In the genomic region with DNA sequence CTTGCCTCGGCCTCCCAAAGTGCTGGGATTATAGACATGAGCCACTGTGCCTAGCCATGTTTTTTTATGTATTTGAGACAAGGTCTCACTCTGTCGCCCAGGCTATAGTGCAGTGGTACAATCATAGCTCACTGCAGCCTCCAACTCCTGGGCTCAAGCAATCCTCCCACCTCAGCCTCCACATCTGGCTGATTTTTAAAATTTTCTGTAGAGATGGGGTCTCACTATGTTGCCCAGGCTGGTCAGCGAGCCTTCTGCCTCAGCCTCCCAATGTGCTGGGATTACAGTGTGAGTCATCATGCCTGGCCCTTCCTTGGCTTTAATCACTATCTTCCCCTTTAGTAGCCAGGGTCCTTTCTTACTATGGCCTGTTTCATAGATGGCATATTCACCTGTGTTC, we compare ENCODE assay signal across 12 cellular contexts. TPM values are rescaled to one million over a fixed set of nuclear protein-coding genes. Genes with fewer than 3 reads are reported as not detected.
DNase-seq lines count a peak whose midpoint lies in the region; ATAC-seq, FAIRE-seq and TF ChIP-seq lines count a peak whose summit lies in the region.
"Not testable (repeated sequence)": the region's sequence is repeated elsewhere in the genome, so short reads cannot be mapped to it uniquely, and the experiment has no call there.
"Had no signal": no experiment of that assay in that cellular context is flagged by ENCODE, and none has a peak within 500 bp of the region (broad histone marks: within the 10 kb centered on the region; RNA-seq: fewer than 3 reads in every experiment).

No MANE protein-coding gene starts in this region.

- not testable (repeated sequence) for H2AFZ ChIP-seq in K562 (ENCODE audit: low read depth, low read length)

- DNase-seq in Caco-2; RWPE1 (ENCODE audit: low spot score); K562 (ENCODE audit: extremely low read depth in 1 of 4, low spot score in 3 of 4); right atrium auricular region (ENCODE audit: low spot score); psoas muscle; testis: not testable (repeated sequence)

- POLR2A ChIA-PET in Caco-2 (lab: Charles Lee); RWPE1 (lab: Yijun Ruan, JAX; ENCODE audit: low non-redundant PET): not testable (repeated sequence)
- POLR2A ChIA-PET in K562 (lab: Yijun Ruan, JAX) = interaction anchor here (0.7 kb wide), 1 partner anchor 156 kb away, joined by 3 read pairs; no protein-coding TSS in a partner anchor

- intact Hi-C loops in Caco-2 (cut with micrococcal nuclease; ENCODE audit: unreplicated experiment); K562 (cut with micrococcal nuclease); psoas muscle (cut with DNase I); testis (cut with DNase I; ENCODE audit: low total_unique reads): not testable (repeated sequence)

- peaks cover 11% of the 10 kb centered on the region for H3K36me3 Mint-ChIP-seq in Caco-2 (ENCODE audit: insufficient read depth, unreplicated experiment)

- not testable (repeated sequence) for H3K9me3 ChIP-seq in Caco-2; K562 (replicated peaks; ENCODE audit: control insufficient read depth, insufficient read depth, low read depth, low read length); right atrium auricular region; psoas muscle; testis

- in situ Hi-C loops in K562 (cut with MboI) = not testable (repeated sequence)

- H3K4me1 ChIP-seq in Caco-2 (peaks cover 40% of the 10 kb centered on the region), K562 (replicated peaks in 1 of 2; ENCODE audit: control insufficient read depth in 2 of 2, insufficient read depth in 2 of 2, low read length in 2 of 2) (peaks cover 18 to 48% of the 10 kb centered on the region in 2 experiments; a peak in 4 of 5 replicates), psoas muscle (peaks cover 10% of the 10 kb centered on the region), testis (peaks cover 11% of the 10 kb centered on the region)
- not testable (repeated sequence) for H3K4me1 ChIP-seq in right atrium auricular region

- H3K27me3 Mint-ChIP-seq in Caco-2 (ENCODE audit: insufficient read depth, unreplicated experiment) = not testable (repeated sequence)

- TF ChIP-seq CTCF in Caco-2 (IDR thresholded peaks at IDR 0.05; ENCODE audit: insufficient read depth in 1 of 2, low read depth in 1 of 2, low read length in 1 of 2, severe bottlenecking in 1 of 2, unreplicated experiment in 1 of 2); RWPE1 (conservative IDR thresholded peaks at IDR 0.05; ENCODE audit: low read depth); K562 (IDR thresholded peaks at IDR 0.05 in 2 of 3, conservative IDR thresholded peaks at IDR 0.05 in 1 of 3; ENCODE audit: insufficient read depth in 2 of 3, low read depth in 1 of 3, low read length in 3 of 3); right atrium auricular region (IDR thresholded peaks at IDR 0.05); psoas muscle (IDR thresholded peaks at IDR 0.05); testis (IDR thresholded peaks at IDR 0.05): not testable (repeated sequence)

- H4K20me1 ChIP-seq in K562 (replicated peaks; ENCODE audit: control insufficient read depth, insufficient read depth, low read length) = not testable (repeated sequence)

- 92% methylated on average over 3 of the region's 3 CpGs for WGBS in K562 (ENCODE audit: insufficient coverage, low coverage, missing lambda C conversion rate)
- WGBS in psoas muscle, 3 donors = 90 to 96% (median 94%) methylated on average over 3 of the region's 3 CpGs
- 96 to 97% methylated on average over 3 of the region's 3 CpGs for WGBS in testis, 2 donors

- H3K4me2 ChIP-seq in K562 (ENCODE audit: insufficient read depth, low read length) = not testable (repeated sequence)

- H3K9ac ChIP-seq in K562 (ENCODE audit: insufficient read depth in 1 of 2, low read depth in 2 of 2, low read length in 2 of 2) = not testable (repeated sequence)

- H3K4me3 Mint-ChIP-seq in Caco-2 (ENCODE audit: unreplicated experiment) = not testable (repeated sequence)

- H3K79me2 ChIP-seq in K562 (ENCODE audit: control insufficient read depth, insufficient read depth, low read length) = not testable (repeated sequence)

- peak overlapping the region; percentile 66 for H3K27ac ChIP-seq in RWPE1
- not testable (repeated sequence) for H3K27ac ChIP-seq in K562 (ENCODE audit: extremely low read depth, low read depth, low read length)
- H3K27ac ChIP-seq in right atrium auricular region = peak overlapping the region; percentile 31 to 84
- H3K27ac ChIP-seq in psoas muscle = peak overlapping the region; percentile 73
- peak overlapping the region; percentile 48 to 68 for H3K27ac ChIP-seq in testis

- H3K4me3 ChIP-seq in Caco-2 (ENCODE audit: low read depth, low read length); K562; right atrium auricular region; psoas muscle; testis: not testable (repeated sequence)

- not testable (repeated sequence) for TF ChIP-seq EP300 in K562 (IDR thresholded peaks at IDR 0.05; ENCODE audit: low read length)

- TF ChIP-seq RAD21 in K562 (CRISPR knock-in tag; conservative IDR thresholded peaks at IDR 0.05 in 1 of 2, IDR thresholded peaks at IDR 0.05 in 1 of 2) = not testable (repeated sequence)

- ATAC-seq in K562, psoas muscle: not testable (repeated sequence)

- not testable (repeated sequence) for H3K9me3 Mint-ChIP-seq in Caco-2 (ENCODE audit: unreplicated experiment)

- TF ChIP-seq POLR2A in K562 (conservative IDR thresholded peaks at IDR 0.05); testis (IDR thresholded peaks at IDR 0.05): not testable (repeated sequence)

- CTCF ChIA-PET in Caco-2 (lab: Charles Lee); K562 (lab: Yijun Ruan, JAX; ENCODE audit: low intra/inter-chr PET ratio): not testable (repeated sequence)
- CTCF ChIA-PET in RWPE1 (lab: Yijun Ruan, JAX) = interaction anchor here (1.0 kb wide), 1 partner anchor 13 kb away, joined by 11 read pairs; no protein-coding TSS in a partner anchor

- H3K9me1 ChIP-seq in K562 (ENCODE audit: control insufficient read depth, insufficient read depth, low read length) = not testable (repeated sequence)

- H3K27me3 ChIP-seq in Caco-2 (replicated peaks; ENCODE audit: control insufficient read depth, insufficient read depth, low read length); K562 (ENCODE audit: control insufficient read depth in 2 of 2, insufficient read depth in 2 of 2, low read length in 2 of 2); right atrium auricular region; psoas muscle (ENCODE audit: insufficient read depth in 3 of 3, low read length in 2 of 3); testis: not testable (repeated sequence)

- BruUV-seq in Caco-2 (replicated peaks; lab: Mats Ljungman, UMichigan); K562 (replicated peaks; lab: Mats Ljungman, UMichigan): not testable (repeated sequence)

- not testable (repeated sequence) for H3K36me3 ChIP-seq in Caco-2 (ENCODE audit: control insufficient read depth, insufficient read depth, low read length); testis (ENCODE audit: low read depth, missing control alignments)
- H3K36me3 ChIP-seq in K562 (ENCODE audit: control insufficient read depth, insufficient read depth, low read length) (peaks cover 22% of the 10 kb centered on the region; the same call in 2 of the 3 replicates), right atrium auricular region (peaks cover 50% of the 10 kb centered on the region), psoas muscle (ENCODE audit: insufficient read depth in 1 of 2, low read depth in 1 of 2) (peaks cover 0 to 70% of the 10 kb centered on the region in 2 donors)

- H3K27ac Mint-ChIP-seq in Caco-2 (ENCODE audit: unreplicated experiment) = peak overlapping the region; percentile 22

- FAIRE-seq in K562 (lab: Jason Lieb, UNC) = not testable (repeated sequence)

- not testable (repeated sequence) for H3K4me1 Mint-ChIP-seq in Caco-2 (ENCODE audit: low read depth, unreplicated experiment)

RNA-seq across cellular contexts. Expression of a gene that starts 6.6 kb away (rescaled TPM):
- total RNA-seq in Caco-2 (2022) (1.5 and 1.9 TPM in 2 replicates), K562 (2014; rRNA removed) (5.1 TPM in 2 replicates), K562 (2014; rRNA removed; fragmentation: Illumina TruSeq; extraction: Trizol) (3.1 and 3.7 TPM in 2 replicates), K562 (2015; rRNA removed; fragmentation: Illumina TruSeq; extraction: Trizol) (4.1 and 5.3 TPM in 2 replicates), K562 (2021) (5.9 and 6.2 TPM in 2 replicates), right atrium auricular region (1 to 10 TPM; 3.3 to 5.5 TPM), psoas muscle (1 to 10 TPM; 1.5 to 4.8 (median 2.2) TPM), testis (1 to 10 TPM; 3.0 to 5.2 TPM)
- total RNA-seq in K562 (2011; cell fraction: chromatin; rRNA removed; ENCODE audit: low replicate concordance) = 12.5 and 23.7 TPM in 2 replicates
- total RNA-seq in K562 (2011; cell fraction: nucleolus; rRNA removed) = 11.8 and 15.2 TPM in 2 replicates
- total RNA-seq in K562 (2011; cell fraction: nucleoplasm; rRNA removed) = 11.6 and 13.7 TPM in 2 replicates
- polyA plus RNA-seq in K562 (2011; rRNA removed) (10.9 and 17.3 TPM in 2 replicates), K562 (2014; fragmentation: Illumina TruSeq; extraction: Trizol) (3.8 and 4.9 TPM in 2 replicates), K562 (2014; fragmentation: Nextera tagmentation; extraction: Ambion mirVana) (1 to 10 TPM in 1 of 2 experiments, under 1 TPM in 1; 0.82 to 1.1 TPM), K562 (2014; rRNA removed) (4.9 and 5.0 TPM in 2 replicates), psoas muscle (1 to 10 TPM; 2.2 to 3.4 (median 2.2) TPM), testis (ENCODE audit: insufficient read depth, low read depth, low replicate concordance) (2.6 TPM)
- polyA plus RNA-seq in K562 (2011; cell fraction: cytosol; rRNA removed) = 10.6 and 12.7 TPM in 2 replicates
- 18.6 and 22.5 TPM in 2 replicates for polyA plus RNA-seq in K562 (2011; cell fraction: nucleus; rRNA removed)
- 5.2 and 22.0 TPM in 2 replicates for polyA plus RNA-seq in K562 (2012)
- 4.1 and 5.7 TPM in 2 replicates for polyA minus RNA-seq in K562 (2011; rRNA and poly(A)+ RNA removed)
- 3.1 and 8.8 TPM in 2 replicates for polyA minus RNA-seq in K562 (2011; cell fraction: cytosol; rRNA and poly(A)+ RNA removed)
- polyA minus RNA-seq in K562 (2011; cell fraction: nucleus; rRNA and poly(A)+ RNA removed) = 6.2 and 11.0 TPM in 2 replicates

RNA-seq across cellular contexts. Expression of a gene that starts 14.7 kb away (rescaled TPM):
- total RNA-seq in Caco-2 (2022) = 33.3 and 34.4 TPM in 2 replicates
- total RNA-seq in K562 (2011; cell fraction: chromatin; rRNA removed; ENCODE audit: low replicate concordance) = 51.5 and 89.0 TPM in 2 replicates
- 47.7 and 48.2 TPM in 2 replicates for total RNA-seq in K562 (2011; cell fraction: nucleolus; rRNA removed)
- 57.0 and 77.0 TPM in 2 replicates for total RNA-seq in K562 (2011; cell fraction: nucleoplasm; rRNA removed)
- total RNA-seq in K562 (2014; rRNA removed) = 24.0 and 31.6 TPM in 2 replicates
- 12.6 and 14.4 TPM in 2 replicates for total RNA-seq in K562 (2014; rRNA removed; fragmentation: Illumina TruSeq; extraction: Trizol)
- 21.6 and 21.7 TPM in 2 replicates for total RNA-seq in K562 (2015; rRNA removed; fragmentation: Illumina TruSeq; extraction: Trizol)
- total RNA-seq in K562 (2021) = 25.3 and 26.0 TPM in 2 replicates
- polyA plus RNA-seq in K562 (2011; rRNA removed) = 22.9 and 39.8 TPM in 2 replicates
- 33.3 and 43.6 TPM in 2 replicates for polyA plus RNA-seq in K562 (2011; cell fraction: cytosol; rRNA removed)
- 46.8 and 54.3 TPM in 2 replicates for polyA plus RNA-seq in K562 (2011; cell fraction: nucleus; rRNA removed)
- polyA plus RNA-seq in K562 (2012) = 29.5 and 74.2 TPM in 2 replicates
- 32.6 and 35.2 TPM in 2 replicates for polyA plus RNA-seq in K562 (2014; fragmentation: Illumina TruSeq; extraction: Trizol)
- 1 to 10 TPM; 2.3 to 7.1 TPM for polyA plus RNA-seq in K562 (2014; fragmentation: Nextera tagmentation; extraction: Ambion mirVana)
- 23.5 and 24.6 TPM in 2 replicates for polyA plus RNA-seq in K562 (2014; rRNA removed)
- 12.1 and 15.4 TPM in 2 replicates for polyA minus RNA-seq in K562 (2011; rRNA and poly(A)+ RNA removed)
- 11.6 and 18.3 TPM in 2 replicates for polyA minus RNA-seq in K562 (2011; cell fraction: cytosol; rRNA and poly(A)+ RNA removed)
- polyA minus RNA-seq in K562 (2011; cell fraction: nucleus; rRNA and poly(A)+ RNA removed) = 9.6 and 15.1 TPM in 2 replicates
- total RNA-seq in right atrium auricular region = 100 to 1,000 TPM in 1 of 2 donors, 10 to 100 TPM in 1; 91.5 to 170 TPM
- 100 to 1,000 TPM; 133 to 180 (median 147) TPM for total RNA-seq in psoas muscle
- 100 to 1,000 TPM; 140 to 260 (median 204) TPM for polyA plus RNA-seq in psoas muscle
- 100 to 1,000 TPM in 1 of 2 donors, 10 to 100 TPM in 1; 95.3 to 107 TPM for total RNA-seq in testis
- polyA plus RNA-seq in testis (ENCODE audit: insufficient read depth, low read depth, low replicate concordance) = 89.1 TPM

RNA-seq across cellular contexts. Expression of a gene that starts 15.1 kb away (rescaled TPM):
- total RNA-seq in Caco-2 (2022) = 43.9 and 52.6 TPM in 2 replicates
- 2.3 and 3.5 TPM in 2 replicates for total RNA-seq in K562 (2011; cell fraction: chromatin; rRNA removed; ENCODE audit: low replicate concordance)
- total RNA-seq in K562 (2011; cell fraction: nucleolus; rRNA removed) = 5.9 and 6.2 TPM in 2 replicates
- total RNA-seq in K562 (2011; cell fraction: nucleoplasm; rRNA removed) = 2.7 and 3.9 TPM in 2 replicates
- total RNA-seq in K562 (2014; rRNA removed) = 37.6 and 54.8 TPM in 2 replicates
- 5.8 and 6.1 TPM in 2 replicates for total RNA-seq in K562 (2014; rRNA removed; fragmentation: Illumina TruSeq; extraction: Trizol)
- total RNA-seq in K562 (2015; rRNA removed; fragmentation: Illumina TruSeq; extraction: Trizol) = 12.9 TPM in 2 replicates
- total RNA-seq in K562 (2021) = 33.5 and 34.7 TPM in 2 replicates
- 10.4 and 11.7 TPM in 2 replicates for polyA plus RNA-seq in K562 (2011; rRNA removed)
- polyA plus RNA-seq in K562 (2011; cell fraction: cytosol; rRNA removed) = 16.2 and 53.2 TPM in 2 replicates
- polyA plus RNA-seq in K562 (2011; cell fraction: nucleus; rRNA removed) = 5.9 and 10.5 TPM in 2 replicates
- polyA plus RNA-seq in K562 (2012) = 26.4 and 28.8 TPM in 2 replicates
- polyA plus RNA-seq in K562 (2014; fragmentation: Illumina TruSeq; extraction: Trizol) = 7.2 and 14.4 TPM in 2 replicates
- 1 to 10 TPM; 1.5 to 1.7 TPM for polyA plus RNA-seq in K562 (2014; fragmentation: Nextera tagmentation; extraction: Ambion mirVana)
- 44.9 and 46.7 TPM in 2 replicates for polyA plus RNA-seq in K562 (2014; rRNA removed)
- polyA minus RNA-seq in K562 (2011; rRNA and poly(A)+ RNA removed) = 1.9 and 2.9 TPM in 2 replicates
- polyA minus RNA-seq in K562 (2011; cell fraction: cytosol; rRNA and poly(A)+ RNA removed) = 7.3 and 8.0 TPM in 2 replicates
- polyA minus RNA-seq in K562 (2011; cell fraction: nucleus; rRNA and poly(A)+ RNA removed) = 2.3 and 2.7 TPM in 2 replicates
- total RNA-seq in right atrium auricular region = 10 to 100 TPM; 13.3 to 29.2 TPM
- total RNA-seq in psoas muscle = 10 to 100 TPM; 21.9 to 41.0 (median 26.6) TPM
- polyA plus RNA-seq in psoas muscle = 100 to 1,000 TPM in 1 of 3 donors, 10 to 100 TPM in 2; 45.5 to 109 (median 50.7) TPM
- 100 to 1,000 TPM in 1 of 2 donors, 10 to 100 TPM in 1; 70.1 to 100 TPM for total RNA-seq in testis
- 88.0 TPM for polyA plus RNA-seq in testis (ENCODE audit: insufficient read depth, low read depth, low replicate concordance)

RNA-seq across cellular contexts. Expression of a gene that starts 27.3 kb away (rescaled TPM):
- total RNA-seq in Caco-2 (2022) (0.68 TPM in 1 of 2 replicates, not detected in the other), K562 (2014; rRNA removed) (not detected in 2 replicates), K562 (2014; rRNA removed; fragmentation: Illumina TruSeq; extraction: Trizol) (not detected in 2 replicates), K562 (2015; rRNA removed; fragmentation: Illumina TruSeq; extraction: Trizol) (not detected in 2 replicates), K562 (2021) (0.40 TPM in 1 of 2 replicates, not detected in the other), right atrium auricular region (not detected), psoas muscle (1 to 10 TPM in 2 of 4 donors, under 1 TPM in 1, not detected in 1; 0.25 to 1.1 (median 1.0) TPM), testis (1 to 10 TPM; 6.4 to 7.3 TPM)
- 1.8 and 2.5 TPM in 2 replicates for total RNA-seq in K562 (2011; cell fraction: chromatin; rRNA removed; ENCODE audit: low replicate concordance)
- 0.66 and 1.7 TPM in 2 replicates for total RNA-seq in K562 (2011; cell fraction: nucleolus; rRNA removed)
- 0.84 and 1.2 TPM in 2 replicates for total RNA-seq in K562 (2011; cell fraction: nucleoplasm; rRNA removed)
- polyA plus RNA-seq in K562 (2011; rRNA removed) (0.19 and 0.21 TPM in 2 replicates), K562 (2014; fragmentation: Illumina TruSeq; extraction: Trizol) (not detected in 2 replicates), K562 (2014; fragmentation: Nextera tagmentation; extraction: Ambion mirVana) (not detected), K562 (2014; rRNA removed) (0.13 and 0.68 TPM in 2 replicates), psoas muscle (under 1 TPM; 0.14 to 0.77 (median 0.21) TPM), testis (ENCODE audit: insufficient read depth, low read depth, low replicate concordance) (3.8 TPM)
- polyA plus RNA-seq in K562 (2011; cell fraction: cytosol; rRNA removed) = 0.19 TPM in 1 of 2 replicates, not detected in the other
- polyA plus RNA-seq in K562 (2011; cell fraction: nucleus; rRNA removed) = 1.4 and 1.7 TPM in 2 replicates
- 0.61 and 1.2 TPM in 2 replicates for polyA plus RNA-seq in K562 (2012)
- not detected in 2 replicates for polyA minus RNA-seq in K562 (2011; rRNA and poly(A)+ RNA removed)
- polyA minus RNA-seq in K562 (2011; cell fraction: cytosol; rRNA and poly(A)+ RNA removed) = not detected in 2 replicates
- polyA minus RNA-seq in K562 (2011; cell fraction: nucleus; rRNA and poly(A)+ RNA removed) = not detected in 2 replicates
- total RNA-seq: Daoy, G401, GM23338, H4 had no signal
- polyA plus RNA-seq: CD14-positive monocyte; CD8-positive, alpha-beta memory T cell had no signal

RNA-seq across cellular contexts. Expression of a gene that starts 34.9 kb away (rescaled TPM):
- total RNA-seq in Caco-2 (2022) (443 and 446 TPM in 2 replicates), K562 (2014; rRNA removed) (313 and 355 TPM in 2 replicates), K562 (2014; rRNA removed; fragmentation: Illumina TruSeq; extraction: Trizol) (375 and 414 TPM in 2 replicates), K562 (2015; rRNA removed; fragmentation: Illumina TruSeq; extraction: Trizol) (274 and 290 TPM in 2 replicates), K562 (2021) (579 and 605 TPM in 2 replicates), right atrium auricular region (100 to 1,000 TPM; 102 to 115 TPM), psoas muscle (100 to 1,000 TPM; 151 to 229 (median 198) TPM), testis (100 to 1,000 TPM; 216 to 249 TPM)
- total RNA-seq in K562 (2011; cell fraction: chromatin; rRNA removed; ENCODE audit: low replicate concordance) = 270 and 391 TPM in 2 replicates
- total RNA-seq in K562 (2011; cell fraction: nucleolus; rRNA removed) = 228 and 234 TPM in 2 replicates
- 270 and 297 TPM in 2 replicates for total RNA-seq in K562 (2011; cell fraction: nucleoplasm; rRNA removed)
- polyA plus RNA-seq in K562 (2011; rRNA removed) (284 and 572 TPM in 2 replicates), K562 (2014; fragmentation: Illumina TruSeq; extraction: Trizol) (550 and 610 TPM in 2 replicates), K562 (2014; fragmentation: Nextera tagmentation; extraction: Ambion mirVana) (10 to 100 TPM; 39.5 to 51.4 TPM), K562 (2014; rRNA removed) (271 and 299 TPM in 2 replicates), psoas muscle (100 to 1,000 TPM; 109 to 215 (median 191) TPM), testis (ENCODE audit: insufficient read depth, low read depth, low replicate concordance) (307 TPM)
- 251 and 262 TPM in 2 replicates for polyA plus RNA-seq in K562 (2011; cell fraction: cytosol; rRNA removed)
- polyA plus RNA-seq in K562 (2011; cell fraction: nucleus; rRNA removed) = 342 and 362 TPM in 2 replicates
- polyA plus RNA-seq in K562 (2012) = 353 and 512 TPM in 2 replicates
- polyA minus RNA-seq in K562 (2011; rRNA and poly(A)+ RNA removed) = 359 and 423 TPM in 2 replicates
- 278 and 317 TPM in 2 replicates for polyA minus RNA-seq in K562 (2011; cell fraction: cytosol; rRNA and poly(A)+ RNA removed)
- polyA minus RNA-seq in K562 (2011; cell fraction: nucleus; rRNA and poly(A)+ RNA removed) = 71.0 and 135 TPM in 2 replicates
